ENCODE assay signal across 1 cellular context in genomic region chr20:17571153-17571527, GRCh38.
TF ChIP-seq lines count a peak whose summit lies in the region.

No MANE protein-coding gene starts in this region.

TF ChIP-seq in GM23338, 12 proteins besides CTCF, POLR2A, EP300 and RAD21 (continued from another document):
- no peak for TF ChIP-seq ZNF462 (CRISPR knock-in tag; IDR thresholded peaks at IDR 0.05)
- no peak for TF ChIP-seq NANOG (IDR thresholded peaks at IDR 0.05; ENCODE audit: borderline replicate concordance)
- TF ChIP-seq, protein P1, sequence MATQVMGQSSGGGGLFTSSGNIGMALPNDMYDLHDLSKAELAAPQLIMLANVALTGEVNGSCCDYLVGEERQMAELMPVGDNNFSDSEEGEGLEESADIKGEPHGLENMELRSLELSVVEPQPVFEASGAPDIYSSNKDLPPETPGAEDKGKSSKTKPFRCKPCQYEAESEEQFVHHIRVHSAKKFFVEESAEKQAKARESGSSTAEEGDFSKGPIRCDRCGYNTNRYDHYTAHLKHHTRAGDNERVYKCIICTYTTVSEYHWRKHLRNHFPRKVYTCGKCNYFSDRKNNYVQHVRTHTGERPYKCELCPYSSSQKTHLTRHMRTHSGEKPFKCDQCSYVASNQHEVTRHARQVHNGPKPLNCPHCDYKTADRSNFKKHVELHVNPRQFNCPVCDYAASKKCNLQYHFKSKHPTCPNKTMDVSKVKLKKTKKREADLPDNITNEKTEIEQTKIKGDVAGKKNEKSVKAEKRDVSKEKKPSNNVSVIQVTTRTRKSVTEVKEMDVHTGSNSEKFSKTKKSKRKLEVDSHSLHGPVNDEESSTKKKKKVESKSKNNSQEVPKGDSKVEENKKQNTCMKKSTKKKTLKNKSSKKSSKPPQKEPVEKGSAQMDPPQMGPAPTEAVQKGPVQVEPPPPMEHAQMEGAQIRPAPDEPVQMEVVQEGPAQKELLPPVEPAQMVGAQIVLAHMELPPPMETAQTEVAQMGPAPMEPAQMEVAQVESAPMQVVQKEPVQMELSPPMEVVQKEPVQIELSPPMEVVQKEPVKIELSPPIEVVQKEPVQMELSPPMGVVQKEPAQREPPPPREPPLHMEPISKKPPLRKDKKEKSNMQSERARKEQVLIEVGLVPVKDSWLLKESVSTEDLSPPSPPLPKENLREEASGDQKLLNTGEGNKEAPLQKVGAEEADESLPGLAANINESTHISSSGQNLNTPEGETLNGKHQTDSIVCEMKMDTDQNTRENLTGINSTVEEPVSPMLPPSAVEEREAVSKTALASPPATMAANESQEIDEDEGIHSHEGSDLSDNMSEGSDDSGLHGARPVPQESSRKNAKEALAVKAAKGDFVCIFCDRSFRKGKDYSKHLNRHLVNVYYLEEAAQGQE (IDR thresholded peaks at IDR 0.05; ENCODE audit: unreplicated experiment) = no peak
- no peak for TF ChIP-seq EZH2 (IDR thresholded peaks at IDR 0.05; ENCODE audit: low read depth, unreplicated experiment)
